20 cellular contexts compared by ENCODE assay signal in genomic region chr22:28051091-28051786, GRCh38.
A peak's percentile ranks its signal among the peaks of the same experiment; 100 is the strongest.
DNase-seq lines count a peak whose midpoint lies in the region; ATAC-seq and TF ChIP-seq lines count a peak whose summit lies in the region.
"Had no signal": no experiment of that assay in that cellular context is flagged by ENCODE, and none has a peak within 500 bp of the region (broad histone marks: within the 10 kb centered on the region; RNA-seq: fewer than 3 reads in every experiment).

No MANE protein-coding gene starts in this region.

- no peaks in the 10 kb centered on the region for H3K4me1 Mint-ChIP-seq in activated CD4-positive, alpha-beta memory T cell treated with anti-CD3 and anti-CD28 coated beads, Interleukin-2, amount 10 ng/mL, durations not matched to agents 7 days and 5 days
- H3K4me1 Mint-ChIP-seq: CD4-positive, alpha-beta memory T cell had no signal

- no peak for TF ChIP-seq CTCF in neural cell (IDR thresholded peaks at IDR 0.05; ENCODE audit: poor library complexity, severe bottlenecking)

- no peak overlapping the region for H2AFZ ChIP-seq in neural cell (ENCODE audit: low read depth, low read length)
- H2AFZ ChIP-seq: GM23248, PC-9 had no signal

- TF ChIP-seq EP300 in neural cell (conservative IDR thresholded peaks at IDR 0.05; ENCODE audit: poor library complexity, severe bottlenecking) = peak; percentile 85

- H3K4me2 ChIP-seq in neural cell (ENCODE audit: low read length) = peak overlapping the region; percentile 44
- H3K4me2 ChIP-seq: BLaER1, PC-9 had no signal

- H3F3A ChIP-seq in neural cell (ENCODE audit: insufficient read depth, low read length, poor library complexity, severe bottlenecking) = peaks cover 5% of the 10 kb centered on the region

- H3K36me3 ChIP-seq in neural cell (ENCODE audit: insufficient read depth, low read length) = no peaks in the 10 kb centered on the region
- H3K36me3 ChIP-seq: BLaER1, SJCRH30 had no signal

- no peaks in the 10 kb centered on the region for H3K79me2 ChIP-seq in neural cell (replicated peaks; ENCODE audit: insufficient read depth, low read length)

- H3K27me3 ChIP-seq in neural cell (ENCODE audit: insufficient read depth, low read depth, low read length) = no peaks in the 10 kb centered on the region
- H3K27me3 ChIP-seq: BLaER1, SJCRH30 had no signal

- H4K20me1 ChIP-seq in neural cell (ENCODE audit: insufficient read depth) = no peaks in the 10 kb centered on the region
- H4K20me1 ChIP-seq: BLaER1 had no signal

- H3K9me2 ChIP-seq in neural cell (ENCODE audit: insufficient read depth, low read length) = no peaks in the 10 kb centered on the region

- H3K36me3 Mint-ChIP-seq in activated CD4-positive, alpha-beta memory T cell treated with anti-CD3 and anti-CD28 coated beads, Interleukin-2, amount 10 ng/mL, durations not matched to agents 7 days and 5 days (ENCODE audit: low read depth) = no peaks in the 10 kb centered on the region
- H3K36me3 Mint-ChIP-seq: CD4-positive, alpha-beta memory T cell had no signal

- peak overlapping the region; percentile 60 for H3K9ac ChIP-seq in neural cell (ENCODE audit: low read length)
- H3K9ac ChIP-seq: BLaER1, GM23248 had no signal

- H3K27me3 Mint-ChIP-seq in activated CD4-positive, alpha-beta memory T cell treated with anti-CD3 and anti-CD28 coated beads, Interleukin-2, amount 10 ng/mL, durations not matched to agents 7 days and 5 days = peaks cover 15% of the 10 kb centered on the region

- H3K27ac Mint-ChIP-seq in activated CD4-positive, alpha-beta memory T cell treated with anti-CD3 and anti-CD28 coated beads, Interleukin-2, amount 10 ng/mL, durations not matched to agents 7 days and 5 days = no peak overlapping the region
- H3K27ac Mint-ChIP-seq: CD4-positive, alpha-beta memory T cell; HFFc6 had no signal

- H3K4me3 ChIP-seq in neural cell (ENCODE audit: low read length) = peak overlapping the region; percentile 53
- H3K4me3 ChIP-seq: BLaER1, GM23248, K562, PC-9, SJCRH30 had no signal

- H3K9me3 Mint-ChIP-seq in activated CD4-positive, alpha-beta memory T cell treated with anti-CD3 and anti-CD28 coated beads, Interleukin-2, amount 10 ng/mL, durations not matched to agents 7 days and 5 days = no peaks in the 10 kb centered on the region
- H3K9me3 Mint-ChIP-seq: CD4-positive, alpha-beta memory T cell; H9; HFFc6 had no signal

- H3K4me3 Mint-ChIP-seq in activated CD4-positive, alpha-beta memory T cell treated with anti-CD3 and anti-CD28 coated beads, Interleukin-2, amount 10 ng/mL, durations not matched to agents 7 days and 5 days = no peak overlapping the region
- H3K4me3 Mint-ChIP-seq: CD4-positive, alpha-beta memory T cell; H9; HFFc6 had no signal

- DNase-seq in NCI-H2171 treated with DMSO at 0.1 percent for 48 hours (lab: John Stamatoyannopoulos, UW) (peak; percentile 53), NCI-H2171 (lab: John Stamatoyannopoulos, UW) (no peak), dermis microvascular lymphatic vessel endothelial cell (ENCODE audit: low read depth in 2 of 2) (peak; percentile 65 to 86), mucosa of gallbladder (ENCODE audit: low spot score) (no peak), T-helper 2 cell (no peak)
- DNase-seq in activated CD4-positive, alpha-beta memory T cell treated with anti-CD3 and anti-CD28 coated beads, Interleukin-2, amount 10 ng/mL, durations not matched to agents 7 days and 5 days = no peak
- DNase-seq: 8988T, NCI-H1436 treated with DMSO at 0.1 percent for 48 hours, NCI-H2029, NCI-H774 had no signal

- no peaks in the 10 kb centered on the region for H3K9me3 ChIP-seq in neural cell (ENCODE audit: low read length)
- H3K9me3 ChIP-seq: BLaER1, SJCRH30 had no signal

- CTCF ChIA-PET in activated CD4-positive, alpha-beta memory T cell treated with anti-CD3 and anti-CD28 coated beads, Interleukin-2, amount 10 ng/mL, durations not matched to agents 7 days and 5 days (lab: Charles Lee) = interaction anchor here (1.1 to 2.2 kb wide), 5 partner anchors 31 to 542 kb away, joined by 3 to 18 read pairs (median 4); no protein-coding TSS in a partner anchor

- ATAC-seq in GM19328 (IDR thresholded peaks at IDR 0.05; ENCODE audit: unreplicated experiment) = no peak

- TF ChIP-seq RAD21 in neural cell (conservative IDR thresholded peaks at IDR 0.05) = no peak

- POLR2A ChIA-PET in activated CD4-positive, alpha-beta memory T cell treated with anti-CD3 and anti-CD28 coated beads, Interleukin-2, amount 10 ng/mL, durations not matched to agents 7 days and 5 days (lab: Charles Lee) = no interaction called here

- peak overlapping the region; percentile 84 for H3K27ac ChIP-seq in neural cell (ENCODE audit: low read length)
- H3K27ac ChIP-seq: BLaER1, GM23248, PC-9, SJCRH30 had no signal

TF ChIP-seq in neural cell, 6 proteins besides CTCF, POLR2A, EP300 and RAD21:
- TF ChIP-seq POLR2AphosphoS5 (IDR thresholded peaks at IDR 0.05) (peak; percentile 77), SMC3 (conservative IDR thresholded peaks at IDR 0.05; ENCODE audit: poor library complexity) (no peak)
- TF ChIP-seq, protein P1, sequence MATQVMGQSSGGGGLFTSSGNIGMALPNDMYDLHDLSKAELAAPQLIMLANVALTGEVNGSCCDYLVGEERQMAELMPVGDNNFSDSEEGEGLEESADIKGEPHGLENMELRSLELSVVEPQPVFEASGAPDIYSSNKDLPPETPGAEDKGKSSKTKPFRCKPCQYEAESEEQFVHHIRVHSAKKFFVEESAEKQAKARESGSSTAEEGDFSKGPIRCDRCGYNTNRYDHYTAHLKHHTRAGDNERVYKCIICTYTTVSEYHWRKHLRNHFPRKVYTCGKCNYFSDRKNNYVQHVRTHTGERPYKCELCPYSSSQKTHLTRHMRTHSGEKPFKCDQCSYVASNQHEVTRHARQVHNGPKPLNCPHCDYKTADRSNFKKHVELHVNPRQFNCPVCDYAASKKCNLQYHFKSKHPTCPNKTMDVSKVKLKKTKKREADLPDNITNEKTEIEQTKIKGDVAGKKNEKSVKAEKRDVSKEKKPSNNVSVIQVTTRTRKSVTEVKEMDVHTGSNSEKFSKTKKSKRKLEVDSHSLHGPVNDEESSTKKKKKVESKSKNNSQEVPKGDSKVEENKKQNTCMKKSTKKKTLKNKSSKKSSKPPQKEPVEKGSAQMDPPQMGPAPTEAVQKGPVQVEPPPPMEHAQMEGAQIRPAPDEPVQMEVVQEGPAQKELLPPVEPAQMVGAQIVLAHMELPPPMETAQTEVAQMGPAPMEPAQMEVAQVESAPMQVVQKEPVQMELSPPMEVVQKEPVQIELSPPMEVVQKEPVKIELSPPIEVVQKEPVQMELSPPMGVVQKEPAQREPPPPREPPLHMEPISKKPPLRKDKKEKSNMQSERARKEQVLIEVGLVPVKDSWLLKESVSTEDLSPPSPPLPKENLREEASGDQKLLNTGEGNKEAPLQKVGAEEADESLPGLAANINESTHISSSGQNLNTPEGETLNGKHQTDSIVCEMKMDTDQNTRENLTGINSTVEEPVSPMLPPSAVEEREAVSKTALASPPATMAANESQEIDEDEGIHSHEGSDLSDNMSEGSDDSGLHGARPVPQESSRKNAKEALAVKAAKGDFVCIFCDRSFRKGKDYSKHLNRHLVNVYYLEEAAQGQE (IDR thresholded peaks at IDR 0.05; ENCODE audit: borderline replicate concordance) = peak; percentile 20

Comparison
In these comparisons a context has a peak if more than half of its experiments do, and no peak if none do; other contexts are left out.
1. DNase-seq: peak in NCI-H2171 treated with DMSO at 0.1 percent for 48 hours (single experiment) and dermis microvascular lymphatic vessel endothelial cell (2 of 2); none in NCI-H2171 (single experiment), mucosa of gallbladder (single experiment), activated CD4-positive, alpha-beta memory T cell treated with anti-CD3 and anti-CD28 coated beads, Interleukin-2, amount 10 ng/mL, durations not matched to agents 7 days and 5 days (single experiment) and T-helper 2 cell (0 of 5).